Comparison of ENCODE assay signal across 23 cellular contexts in genomic region chr1:17280894-17281293, GRCh38. TPM values are rescaled to one million over a fixed set of nuclear protein-coding genes. Genes with fewer than 3 reads are reported as not detected.
"Had no signal": no experiment of that assay in that cellular context is flagged by ENCODE, and none has a peak within 500 bp of the region (broad histone marks: within the 10 kb centered on the region; RNA-seq: fewer than 3 reads in every experiment).

No MANE protein-coding gene starts in this region.

- H3K4me3 Mint-ChIP-seq: IgD-negative memory B cell had no signal

- H3K36me3 Mint-ChIP-seq: IgD-negative memory B cell had no signal

- H3K9me3 ChIP-seq: SK-N-SH had no signal

- H3K4me2 ChIP-seq: SK-N-SH had no signal

- DNase-seq: KBM-7, MV-4-11, NCI-H1092, NCI-H1105 treated with DMSO at 0.1 percent for 48 hours, NCI-H1417 treated with DMSO at 0.1 percent for 48 hours, NCI-H146, NCI-H1694 treated with DMSO at 0.1 percent for 48 hours, NCI-H1930, NCI-H2081, NCI-H2107, NCI-H2171, NCI-H226, NCI-H446, NCI-H510A, NCI-H524 treated with DMSO at 0.1 percent for 48 hours, NCI-H69, NCI-H774, SHP77, SK-N-SH, SW 1271 had no signal

- H3K9me3 Mint-ChIP-seq: IgD-negative memory B cell had no signal

RNA-seq across cellular contexts. Expression of gene PADI4, which starts 27.1 kb away (rescaled TPM):
- total RNA-seq: LHCN-M2, SK-MEL-5 had no signal
- polyA plus RNA-seq: SK-N-SH had no signal

RNA-seq across cellular contexts. Expression of gene PADI3, which starts 32.0 kb away (rescaled TPM):
- polyA plus RNA-seq: IgD-negative memory B cell had no signal
